ENCODE assay signal across 1 cellular context in genomic region chr3:12896206-12896697, GRCh38.
TF ChIP-seq lines count a peak whose summit lies in the region.

No MANE protein-coding gene starts in this region.

TF ChIP-seq in GM23338, 12 proteins besides CTCF, POLR2A, EP300 and RAD21 (continued from another document):
- TF ChIP-seq EZH2phosphoT487 (IDR thresholded peaks at IDR 0.05; ENCODE audit: unreplicated experiment) (no peak), STAT1 (IDR thresholded peaks at IDR 0.05; ENCODE audit: unreplicated experiment) (no peak), NANOG (IDR thresholded peaks at IDR 0.05; ENCODE audit: borderline replicate concordance) (no peak), JUNB (IDR thresholded peaks at IDR 0.05; ENCODE audit: unreplicated experiment) (no peak)
- TF ChIP-seq, protein P1, sequence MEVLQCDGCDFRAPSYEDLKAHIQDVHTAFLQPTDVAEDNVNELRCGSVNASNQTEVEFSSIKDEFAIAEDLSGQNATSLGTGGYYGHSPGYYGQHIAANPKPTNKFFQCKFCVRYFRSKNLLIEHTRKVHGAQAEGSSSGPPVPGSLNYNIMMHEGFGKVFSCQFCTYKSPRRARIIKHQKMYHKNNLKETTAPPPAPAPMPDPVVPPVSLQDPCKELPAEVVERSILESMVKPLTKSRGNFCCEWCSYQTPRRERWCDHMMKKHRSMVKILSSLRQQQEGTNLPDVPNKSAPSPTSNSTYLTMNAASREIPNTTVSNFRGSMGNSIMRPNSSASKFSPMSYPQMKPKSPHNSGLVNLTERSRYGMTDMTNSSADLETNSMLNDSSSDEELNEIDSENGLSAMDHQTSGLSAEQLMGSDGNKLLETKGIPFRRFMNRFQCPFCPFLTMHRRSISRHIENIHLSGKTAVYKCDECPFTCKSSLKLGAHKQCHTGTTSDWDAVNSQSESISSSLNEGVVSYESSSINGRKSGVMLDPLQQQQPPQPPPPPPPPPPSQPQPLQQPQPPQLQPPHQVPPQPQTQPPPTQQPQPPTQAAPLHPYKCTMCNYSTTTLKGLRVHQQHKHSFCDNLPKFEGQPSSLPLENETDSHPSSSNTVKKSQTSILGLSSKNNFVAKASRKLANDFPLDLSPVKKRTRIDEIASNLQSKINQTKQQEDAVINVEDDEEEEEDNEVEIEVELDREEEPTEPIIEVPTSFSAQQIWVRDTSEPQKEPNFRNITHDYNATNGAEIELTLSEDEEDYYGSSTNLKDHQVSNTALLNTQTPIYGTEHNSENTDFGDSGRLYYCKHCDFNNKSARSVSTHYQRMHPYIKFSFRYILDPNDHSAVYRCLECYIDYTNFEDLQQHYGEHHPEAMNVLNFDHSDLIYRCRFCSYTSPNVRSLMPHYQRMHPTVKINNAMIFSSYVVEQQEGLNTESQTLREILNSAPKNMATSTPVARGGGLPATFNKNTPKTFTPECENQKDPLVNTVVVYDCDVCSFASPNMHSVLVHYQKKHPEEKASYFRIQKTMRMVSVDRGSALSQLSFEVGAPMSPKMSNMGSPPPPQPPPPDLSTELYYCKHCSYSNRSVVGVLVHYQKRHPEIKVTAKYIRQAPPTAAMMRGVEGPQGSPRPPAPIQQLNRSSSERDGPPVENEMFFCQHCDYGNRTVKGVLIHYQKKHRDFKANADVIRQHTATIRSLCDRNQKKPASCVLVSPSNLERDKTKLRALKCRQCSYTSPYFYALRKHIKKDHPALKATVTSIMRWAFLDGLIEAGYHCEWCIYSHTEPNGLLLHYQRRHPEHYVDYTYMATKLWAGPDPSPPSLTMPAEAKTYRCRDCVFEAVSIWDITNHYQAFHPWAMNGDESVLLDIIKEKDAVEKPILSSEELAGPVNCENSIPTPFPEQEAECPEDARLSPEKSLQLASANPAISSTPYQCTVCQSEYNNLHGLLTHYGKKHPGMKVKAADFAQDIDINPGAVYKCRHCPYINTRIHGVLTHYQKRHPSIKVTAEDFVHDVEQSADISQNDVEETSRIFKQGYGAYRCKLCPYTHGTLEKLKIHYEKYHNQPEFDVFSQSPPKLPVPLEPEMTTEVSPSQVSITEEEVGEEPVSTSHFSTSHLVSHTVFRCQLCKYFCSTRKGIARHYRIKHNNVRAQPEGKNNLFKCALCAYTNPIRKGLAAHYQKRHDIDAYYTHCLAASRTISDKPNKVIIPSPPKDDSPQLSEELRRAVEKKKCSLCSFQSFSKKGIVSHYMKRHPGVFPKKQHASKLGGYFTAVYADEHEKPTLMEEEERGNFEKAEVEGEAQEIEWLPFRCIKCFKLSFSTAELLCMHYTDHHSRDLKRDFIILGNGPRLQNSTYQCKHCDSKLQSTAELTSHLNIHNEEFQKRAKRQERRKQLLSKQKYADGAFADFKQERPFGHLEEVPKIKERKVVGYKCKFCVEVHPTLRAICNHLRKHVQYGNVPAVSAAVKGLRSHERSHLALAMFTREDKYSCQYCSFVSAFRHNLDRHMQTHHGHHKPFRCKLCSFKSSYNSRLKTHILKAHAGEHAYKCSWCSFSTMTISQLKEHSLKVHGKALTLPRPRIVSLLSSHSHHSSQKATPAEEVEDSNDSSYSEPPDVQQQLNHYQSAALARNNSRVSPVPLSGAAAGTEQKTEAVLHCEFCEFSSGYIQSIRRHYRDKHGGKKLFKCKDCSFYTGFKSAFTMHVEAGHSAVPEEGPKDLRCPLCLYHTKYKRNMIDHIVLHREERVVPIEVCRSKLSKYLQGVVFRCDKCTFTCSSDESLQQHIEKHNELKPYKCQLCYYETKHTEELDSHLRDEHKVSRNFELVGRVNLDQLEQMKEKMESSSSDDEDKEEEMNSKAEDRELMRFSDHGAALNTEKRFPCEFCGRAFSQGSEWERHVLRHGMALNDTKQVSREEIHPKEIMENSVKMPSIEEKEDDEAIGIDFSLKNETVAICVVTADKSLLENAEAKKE (CRISPR knock-in tag; IDR thresholded peaks at IDR 0.05) = no peak
